ENCODE assay signal across 23 cellular contexts in genomic region chr10:12940791-12941190, GRCh38.
"Had no signal": no experiment of that assay in that cellular context is flagged by ENCODE, and none has a peak within 500 bp of the region (broad histone marks: within the 10 kb centered on the region; RNA-seq: fewer than 3 reads in every experiment).

No MANE protein-coding gene starts in this region.

- DNase-seq: activated B cell treated with CpG ODN at 0.5 μM for 24 hours; activated CD4-positive, alpha-beta T cell treated with anti-CD3 and anti-CD28 coated beads for 48 hours; activated CD4-positive, alpha-beta T cell treated with anti-CD3 and anti-CD28 coated beads, Interleukin-2, amount 50 U/mL, for 1 hour; activated CD4-positive, alpha-beta T cell treated with anti-CD3 and anti-CD28 coated beads, Interleukin-2, amount 50 U/mL, for 48 hours; activated CD8-positive, alpha-beta memory T cell treated with anti-CD3 and anti-CD28 coated beads for 24 hours; activated CD8-positive, alpha-beta T cell treated with anti-CD3 and anti-CD28 coated beads for 36 hours; activated effector memory CD4-positive, alpha-beta T cell treated with anti-CD3 and anti-CD28 coated beads, Interleukin-2, amount 50 U/mL, for 16 hours; activated naive CD4-positive, alpha-beta T cell treated with anti-CD3 and anti-CD28 coated beads for 36 hours; activated naive CD8-positive, alpha-beta T cell treated with anti-CD3 and anti-CD28 coated beads for 36 hours; activated naive CD8-positive, alpha-beta T cell treated with anti-CD3 and anti-CD28 coated beads, Interleukin-2, amount 50 U/mL, for 24 hours; activated T-cell treated with anti-CD3 and anti-CD28 coated beads, Interleukin-2, amount 50 U/mL, for 48 hours; adrenal gland; amygdala; aorta; cortex of kidney; dermis blood vessel endothelial cell; effector CD8-positive, alpha-beta T cell; foreskin fibroblast; head of caudate nucleus; T-helper 1 cell; T-helper 17 cell; T1000; WERI-Rb-1 had no signal

- H3K36me3 ChIP-seq: adrenal gland, WERI-Rb-1 had no signal

- H3K9me3 ChIP-seq: adrenal gland had no signal

- H3K27ac ChIP-seq: adrenal gland, WERI-Rb-1 had no signal

- H3K4me1 ChIP-seq: adrenal gland had no signal

- H3K27me3 ChIP-seq: adrenal gland had no signal

- H3K4me3 ChIP-seq: adrenal gland had no signal
